20 cellular contexts compared by ENCODE assay signal in the genomic region with DNA sequence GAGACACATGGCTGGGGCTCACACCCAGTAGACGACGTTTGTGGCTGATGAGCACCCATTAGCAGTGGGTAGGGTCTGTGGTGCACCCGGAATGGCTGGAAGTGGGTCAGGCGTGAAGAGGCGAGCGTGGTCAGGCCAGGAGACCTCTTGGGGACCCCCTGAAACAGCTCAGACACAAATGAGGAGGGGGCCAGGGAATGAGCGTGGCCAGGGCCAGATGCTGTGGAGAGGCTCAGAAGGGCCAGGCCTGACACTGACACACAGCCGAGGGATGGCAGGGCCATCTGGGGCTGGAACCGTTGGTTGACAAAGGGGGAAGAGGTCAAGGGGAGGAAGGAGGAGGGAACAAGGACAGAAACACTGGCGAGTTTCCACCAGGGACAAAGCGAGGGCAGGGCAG.
"Had no signal": no experiment of that assay in that cellular context is flagged by ENCODE, and none has a peak within 500 bp of the region (broad histone marks: within the 10 kb centered on the region; RNA-seq: fewer than 3 reads in every experiment).

No MANE protein-coding gene starts in this region.

- H3K27ac ChIP-seq: HL-60, RWPE1 had no signal

- DNase-seq: KBM-7, MV-4-11, NCI-H1048, NCI-H1105 treated with DMSO at 0.1 percent for 48 hours, NCI-H1417 treated with DMSO at 0.1 percent for 48 hours, NCI-H146, NCI-H1694 treated with DMSO at 0.1 percent for 48 hours, NCI-H1930, NCI-H2081, NCI-H2107, NCI-H2227 treated with DMSO at 0.1 percent for 48 hours, NCI-H524, NCI-H69, NCI-H774, PC-3, SHP77, SK-N-SH, SW 1271 had no signal

- H3K9me3 ChIP-seq: SK-N-SH had no signal

- H3K9ac ChIP-seq: SK-N-SH had no signal

- H3K4me2 ChIP-seq: SK-N-SH had no signal
